ENCODE assay signal across 8 cellular contexts in genomic region chr12:8644345-8645248, GRCh38. TPM values are rescaled to one million over a fixed set of nuclear protein-coding genes. Genes with fewer than 3 reads are reported as not detected.
DNase-seq lines count a peak whose midpoint lies in the region; ATAC-seq and TF ChIP-seq lines count a peak whose summit lies in the region.

No MANE protein-coding gene starts in this region.

- no peak overlapping the region for H3K23ac ChIP-seq in mesenchymal stem cell (ENCODE audit: low read length in 2 of 2)

- POLR2A ChIA-PET in CD8-positive, alpha-beta memory T cell (lab: Charles Lee), result interaction anchor here (0.8 to 1.4 kb wide), 4 partner anchors 15 to 305 kb away, joined by 3 to 5 read pairs (median 4); partner anchors contain the start of gene M6PR

- no peaks in the 10 kb centered on the region for H4K20me1 ChIP-seq in smooth muscle cell (ENCODE audit: low read depth)

- H3K4ac ChIP-seq in mesenchymal stem cell (ENCODE audit: low read depth in 1 of 2, low read length in 2 of 2), result no peak overlapping the region

- H3K27ac Mint-ChIP-seq in CD8-positive, alpha-beta memory T cell, result peak overlapping the region; percentile 83 to 95 (median 92)

- H2AK5ac ChIP-seq in mesenchymal stem cell (ENCODE audit: low read length, severe bottlenecking), result no peak overlapping the region

- H3K79me1 ChIP-seq in mesenchymal stem cell (replicated peaks; ENCODE audit: low read length, poor library complexity, severe bottlenecking), result no peaks in the 10 kb centered on the region

- H2BK12ac ChIP-seq in mesenchymal stem cell (ENCODE audit: low read length in 2 of 2), result no peak overlapping the region

- peak; percentile 62 for ATAC-seq in GM21390 (IDR thresholded peaks at IDR 0.05; ENCODE audit: unreplicated experiment)
- ATAC-seq in HG03571 (IDR thresholded peaks at IDR 0.05; ENCODE audit: unreplicated experiment), result peak; percentile 60

- DNase-seq in CD8-positive, alpha-beta memory T cell, result peak; percentile 9 to 70 (median 25)
- peak; percentile 65 to 73 for DNase-seq in activated T-cell treated with anti-CD3 and anti-CD28 coated beads, Interleukin-2, amount 50 U/mL, for 48 hours
- DNase-seq in stimulated activated CD4-positive, alpha-beta T cell treated with anti-CD3 and anti-CD28 coated beads, Interleukin-2, amount 100 ng/mL, for 48 hours, result peak; percentile 30 to 48
- DNase-seq in mesenchymal stem cell (no peak), smooth muscle cell (lab: John Stamatoyannopoulos, UW; ENCODE audit: unreplicated experiment) (no peak), DMS79 treated with DMSO at 0.1 percent for 48 hours (lab: John Stamatoyannopoulos, UW) (no peak)

- H3K9me3 ChIP-seq in CD8-positive, alpha-beta memory T cell (ENCODE audit: low read length), result no peaks in the 10 kb centered on the region
- H3K9me3 ChIP-seq in mesenchymal stem cell (ENCODE audit: control insufficient read depth, low read length) (no peaks in the 10 kb centered on the region), smooth muscle cell (replicated peaks; ENCODE audit: low read depth) (no peaks in the 10 kb centered on the region)

- CTCF ChIA-PET in CD8-positive, alpha-beta memory T cell (lab: Charles Lee), result interaction anchor here (0.7 to 1.7 kb wide), 11 partner anchors 10 to 405 kb away, joined by 3 to 14 read pairs (median 3); partner anchors contain the start of gene AICDA

- peak overlapping the region; percentile 33 to 85 (median 78) for H3K4me3 Mint-ChIP-seq in CD8-positive, alpha-beta memory T cell

- H3K9ac ChIP-seq in mesenchymal stem cell (ENCODE audit: low read length), result no peak overlapping the region
- H3K9ac ChIP-seq in smooth muscle cell (ENCODE audit: low read depth), result no peak overlapping the region

- H4K91ac ChIP-seq in mesenchymal stem cell (ENCODE audit: low read length), result no peak overlapping the region

- peaks cover 26% of the 10 kb centered on the region for H3K4me1 ChIP-seq in CD8-positive, alpha-beta memory T cell (ENCODE audit: insufficient read depth, low read length)
- H3K4me1 ChIP-seq in mesenchymal stem cell (ENCODE audit: control insufficient read depth, insufficient read depth, low read depth, low read length) (no peaks in the 10 kb centered on the region), smooth muscle cell (ENCODE audit: low read depth) (no peaks in the 10 kb centered on the region)

- H3K27ac ChIP-seq in CD8-positive, alpha-beta memory T cell (ENCODE audit: low read depth, low read length), result peak overlapping the region; percentile 41
- H3K27ac ChIP-seq in mesenchymal stem cell (ENCODE audit: low read length, poor library complexity, severe bottlenecking) (no peak overlapping the region), smooth muscle cell (ENCODE audit: low read depth) (no peak overlapping the region)

- H3K18ac ChIP-seq in mesenchymal stem cell (ENCODE audit: low read depth in 1 of 2, low read length in 2 of 2), result no peak overlapping the region

- no peaks in the 10 kb centered on the region for H3K27me3 Mint-ChIP-seq in CD8-positive, alpha-beta memory T cell

- H3K4me1 Mint-ChIP-seq in CD8-positive, alpha-beta memory T cell, result peaks cover 44 to 64% (median 55%) of the 10 kb centered on the region in 3 donors

- H3K4me2 ChIP-seq in mesenchymal stem cell (ENCODE audit: low read length, poor library complexity, severe bottlenecking) (no peak overlapping the region), smooth muscle cell (no peak overlapping the region)

- H3F3A ChIP-seq in smooth muscle cell (ENCODE audit: low read depth), result no peaks in the 10 kb centered on the region

- H3K36me3 ChIP-seq in CD8-positive, alpha-beta memory T cell (ENCODE audit: insufficient read depth, low read length), result no peaks in the 10 kb centered on the region
- peaks cover 0 to 61% of the 10 kb centered on the region in 2 experiments for H3K36me3 ChIP-seq in mesenchymal stem cell (ENCODE audit: control insufficient read depth in 1 of 2, insufficient read depth in 2 of 2, low read depth in 1 of 2, low read length in 2 of 2)
- no peaks in the 10 kb centered on the region for H3K36me3 ChIP-seq in smooth muscle cell (ENCODE audit: low read depth)

- peaks cover 0 to 2% (median 0%) of the 10 kb centered on the region in 5 donors for H3K9me3 Mint-ChIP-seq in CD8-positive, alpha-beta memory T cell

- no peaks in the 10 kb centered on the region for H3K36me3 Mint-ChIP-seq in CD8-positive, alpha-beta memory T cell

- H3K4me3 ChIP-seq in CD8-positive, alpha-beta memory T cell (ENCODE audit: low read length), result peak overlapping the region; percentile 31
- H3K4me3 ChIP-seq in mesenchymal stem cell (ENCODE audit: insufficient read depth in 1 of 2, low read depth in 1 of 2, low read length in 2 of 2) (no peak overlapping the region), smooth muscle cell (no peak overlapping the region)

- H3K79me2 ChIP-seq in smooth muscle cell (ENCODE audit: low read depth), result no peaks in the 10 kb centered on the region

- H2BK5ac ChIP-seq in mesenchymal stem cell (ENCODE audit: low read depth, low read length, poor library complexity, severe bottlenecking), result no peak overlapping the region

- no peak overlapping the region for H2AFZ ChIP-seq in mesenchymal stem cell (ENCODE audit: low read depth, low read length)
- H2AFZ ChIP-seq in smooth muscle cell (ENCODE audit: low read depth), result no peak overlapping the region

- 92% methylated on average over 3 of the region's 5 CpGs for WGBS in mesenchymal stem cell
- 85% methylated on average over 5 of the region's 5 CpGs for WGBS in smooth muscle cell (ENCODE audit: low lambda C conversion rate)

- H3K27me3 ChIP-seq in CD8-positive, alpha-beta memory T cell (ENCODE audit: insufficient read depth, low read length, poor library complexity, severe bottlenecking), result no peaks in the 10 kb centered on the region
- H3K27me3 ChIP-seq in mesenchymal stem cell (ENCODE audit: control insufficient read depth in 1 of 2, insufficient read depth in 1 of 2, low read length in 2 of 2) (no peaks in the 10 kb centered on the region), smooth muscle cell (ENCODE audit: low read depth) (no peaks in the 10 kb centered on the region)

- no peak overlapping the region for H4K8ac ChIP-seq in mesenchymal stem cell (ENCODE audit: low read length)

- H2BK15ac ChIP-seq in mesenchymal stem cell (ENCODE audit: low read depth, poor library complexity, severe bottlenecking), result no peak overlapping the region

- H2BK120ac ChIP-seq in mesenchymal stem cell (ENCODE audit: low read depth, low read length), result no peak overlapping the region

- no peak overlapping the region for H3K14ac ChIP-seq in mesenchymal stem cell (ENCODE audit: low read length in 2 of 2)

- no peak for TF ChIP-seq CTCF in smooth muscle cell (IDR thresholded peaks at IDR 0.05; ENCODE audit: borderline replicate concordance, insufficient read depth, poor library complexity, severe bottlenecking)

RNA-seq across cellular contexts. Expression of gene MFAP5, which starts 18.0 kb away (rescaled TPM):
- total RNA-seq in CD8-positive, alpha-beta memory T cell, result not detected
- not detected for polyA plus RNA-seq in CD8-positive, alpha-beta memory T cell
- 0.12 TPM for polyA plus RNA-seq in mesenchymal stem cell (2013, experiment 1 of 2)
- not detected for polyA plus RNA-seq in mesenchymal stem cell (2013, experiment 2 of 2)
- 96.5 and 120 TPM in 2 replicates for total RNA-seq in smooth muscle cell
- polyA plus RNA-seq in smooth muscle cell, result 33.5 and 92.4 TPM in 2 replicates

RNA-seq across cellular contexts. Expression of gene AICDA, which starts 31.9 kb away (rescaled TPM):
- under 1 TPM; 0.18 to 0.71 TPM for total RNA-seq in CD8-positive, alpha-beta memory T cell
- polyA plus RNA-seq in CD8-positive, alpha-beta memory T cell, result not detected
- not detected for polyA plus RNA-seq in mesenchymal stem cell (2013, experiment 1 of 2)
- polyA plus RNA-seq in mesenchymal stem cell (2013, experiment 2 of 2), result not detected
- not detected in 2 replicates for total RNA-seq in smooth muscle cell
- not detected in 2 replicates for polyA plus RNA-seq in smooth muscle cell

RNA-seq across cellular contexts. Expression of gene RIMKLB, which starts 53.2 kb away (rescaled TPM):
- total RNA-seq in CD8-positive, alpha-beta memory T cell, result 1 to 10 TPM; 6.1 to 7.9 TPM
- polyA plus RNA-seq in CD8-positive, alpha-beta memory T cell, result 4.3 TPM
- 18.9 TPM for polyA plus RNA-seq in mesenchymal stem cell (2013, experiment 1 of 2)
- polyA plus RNA-seq in mesenchymal stem cell (2013, experiment 2 of 2), result 18.6 TPM
- 32.1 and 46.2 TPM in 2 replicates for total RNA-seq in smooth muscle cell
- 11.9 and 20.7 TPM in 2 replicates for polyA plus RNA-seq in smooth muscle cell

Comparison
In these comparisons a context has a peak if more than half of its experiments do, and no peak if none do; other contexts are left out.
1. DNase-seq: peak in CD8-positive, alpha-beta memory T cell (5 of 5), activated T-cell treated with anti-CD3 and anti-CD28 coated beads, Interleukin-2, amount 50 U/mL, for 48 hours (2 of 2) and stimulated activated CD4-positive, alpha-beta T cell treated with anti-CD3 and anti-CD28 coated beads, Interleukin-2, amount 100 ng/mL, for 48 hours (2 of 2); none in mesenchymal stem cell (single experiment), smooth muscle cell (single experiment) and DMS79 treated with DMSO at 0.1 percent for 48 hours (single experiment).
2. RNA of gene MFAP5, which starts 18.0 kb away (total RNA-seq): 96.5 to 120 TPM in smooth muscle cell; not detected in CD8-positive, alpha-beta memory T cell; every median in the first group is over 10 times any median in the second.